ENCODE assay signal across 25 cellular contexts in genomic region chr6:14640631-14641030, GRCh38.
A peak's percentile ranks its signal among the peaks of the same experiment; 100 is the strongest.
DNase-seq lines count a peak whose midpoint lies in the region; ATAC-seq, FAIRE-seq and TF ChIP-seq lines count a peak whose summit lies in the region.
"Had no signal": no experiment of that assay in that cellular context is flagged by ENCODE, and none has a peak within 500 bp of the region (broad histone marks: within the 10 kb centered on the region; RNA-seq: fewer than 3 reads in every experiment).

No MANE protein-coding gene starts in this region.

- CTCF ChIA-PET in activated naive CD4-positive, alpha-beta T cell treated with anti-CD3 and anti-CD28 coated beads, Interleukin-2, amount 10 ng/mL, durations not matched to agents 7 days and 5 days (lab: Charles Lee) = interaction anchor here (1.3 kb wide), 1 partner anchor 17 kb away, joined by 3 read pairs; no protein-coding TSS in a partner anchor
- CTCF ChIA-PET in H1 (lab: Charles Lee; ENCODE audit: partially characterized antibody) = interaction anchor here (0.6 to 1.4 kb wide), 8 partner anchors 10 to 241 kb away, joined by 3 to 5 read pairs (median 3); no protein-coding TSS in a partner anchor

- peak overlapping the region; percentile 13 for H2BK120ac ChIP-seq in H1 (replicated peaks; ENCODE audit: low read depth, low read length)

- H3K18ac ChIP-seq in H1 (ENCODE audit: extremely low read depth, low read length) = 0 out of 2 replicates have a peak overlapping the region, but pooled peaks have one; percentile 14

- H3K56ac ChIP-seq in H1 (replicated peaks; ENCODE audit: insufficient read length, low read depth, low read length) = no peak overlapping the region

- peaks cover 51% of the 10 kb centered on the region for H3K4me1 Mint-ChIP-seq in activated naive CD4-positive, alpha-beta T cell treated with anti-CD3 and anti-CD28 coated beads, Interleukin-2, amount 50 U/mL, for 24 hours
- H3K4me1 Mint-ChIP-seq in activated naive CD4-positive, alpha-beta T cell treated with anti-CD3 and anti-CD28 coated beads, Interleukin-2, amount 10 ng/mL, durations not matched to agents 7 days and 5 days = peaks cover 29% of the 10 kb centered on the region

- H3K27me3 ChIP-seq in H1 (replicated peaks in 1 of 4; ENCODE audit: control insufficient read depth in 3 of 4, extremely low read depth in 1 of 4, insufficient read depth in 3 of 4, low read length in 3 of 4) = peaks cover 0 to 2% (median 0%) of the 10 kb centered on the region in 4 experiments; a peak in 1 of 7 replicates
- H3K27me3 ChIP-seq in smooth muscle cell (ENCODE audit: low read depth) = no peaks in the 10 kb centered on the region
- H3K27me3 ChIP-seq: heart right ventricle, tibial artery had no signal

- no peak for TF ChIP-seq EP300 in H1 (IDR thresholded peaks at IDR 0.05; ENCODE audit: borderline replicate concordance in 1 of 2, low read depth in 2 of 2, low read length in 2 of 2)

- H3K4me3 ChIP-seq in H1 (ENCODE audit: extremely low read depth in 1 of 4, insufficient read depth in 2 of 4, low read depth in 3 of 4, low read length in 4 of 4) = peak overlapping the region in 1 of 4 experiments; percentile 16; a peak in 1 of 8 replicates
- no peak overlapping the region for H3K4me3 ChIP-seq in smooth muscle cell
- H3K4me3 ChIP-seq: GM23248, heart right ventricle, K562, skin epidermis, tibial artery had no signal

- peak overlapping the region; percentile 77 for H3K27ac Mint-ChIP-seq in activated naive CD4-positive, alpha-beta T cell treated with anti-CD3 and anti-CD28 coated beads, Interleukin-2, amount 50 U/mL, for 24 hours
- no peak overlapping the region for H3K27ac Mint-ChIP-seq in activated naive CD4-positive, alpha-beta T cell treated with anti-CD3 and anti-CD28 coated beads, Interleukin-2, amount 10 ng/mL, durations not matched to agents 7 days and 5 days
- H3K27ac Mint-ChIP-seq: activated naive CD4-positive, alpha-beta T cell treated with anti-CD3 and anti-CD28 coated beads for 36 hours; CD8-positive, alpha-beta T cell had no signal

- peak overlapping the region; percentile 1; the same call in 1 of the 2 replicates for H2BK12ac ChIP-seq in H1 (ENCODE audit: low read depth, low read length)

- no peak overlapping the region for H3K4me3 Mint-ChIP-seq in activated naive CD4-positive, alpha-beta T cell treated with anti-CD3 and anti-CD28 coated beads, Interleukin-2, amount 50 U/mL, for 24 hours
- H3K4me3 Mint-ChIP-seq in activated naive CD4-positive, alpha-beta T cell treated with anti-CD3 and anti-CD28 coated beads, Interleukin-2, amount 10 ng/mL, durations not matched to agents 7 days and 5 days = no peak overlapping the region
- H3K4me3 Mint-ChIP-seq: activated naive CD4-positive, alpha-beta T cell treated with anti-CD3 and anti-CD28 coated beads for 36 hours; CD8-positive, alpha-beta T cell had no signal

- H4K8ac ChIP-seq in H1 (ENCODE audit: extremely low read depth, insufficient read depth, low read length) = no peak overlapping the region

- H4K20me1 ChIP-seq in H1 (replicated peaks in 1 of 2; ENCODE audit: control insufficient read depth in 1 of 2, insufficient read depth in 2 of 2, low read length in 2 of 2) = no peaks in the 10 kb centered on the region
- no peaks in the 10 kb centered on the region for H4K20me1 ChIP-seq in smooth muscle cell (ENCODE audit: low read depth)

- H3F3A ChIP-seq in smooth muscle cell (ENCODE audit: low read depth) = no peaks in the 10 kb centered on the region

- no peaks in the 10 kb centered on the region for H3K36me3 ChIP-seq in H1 (ENCODE audit: control insufficient read depth in 2 of 4, insufficient read depth in 4 of 4, low read length in 3 of 4)
- H3K36me3 ChIP-seq in smooth muscle cell (ENCODE audit: low read depth) = no peaks in the 10 kb centered on the region
- H3K36me3 ChIP-seq: heart right ventricle, tibial artery had no signal

- no peak overlapping the region for H3K14ac ChIP-seq in H1 (ENCODE audit: insufficient read length)

- H2BK15ac ChIP-seq in H1 (ENCODE audit: low read length) = no peak overlapping the region

- TF ChIP-seq POLR2A in H1 (IDR thresholded peaks at IDR 0.05; ENCODE audit: control extremely low read depth in 1 of 2, low read depth in 2 of 2, low read length in 2 of 2) = no peak

- no peak overlapping the region for H3K23ac ChIP-seq in H1 (ENCODE audit: insufficient read length)

- peak overlapping the region; percentile 26 for H4K91ac ChIP-seq in H1 (replicated peaks; ENCODE audit: insufficient read length, low read length)

- no peaks in the 10 kb centered on the region for H3K9me3 Mint-ChIP-seq in activated naive CD4-positive, alpha-beta T cell treated with anti-CD3 and anti-CD28 coated beads, Interleukin-2, amount 50 U/mL, for 24 hours
- H3K9me3 Mint-ChIP-seq in activated naive CD4-positive, alpha-beta T cell treated with anti-CD3 and anti-CD28 coated beads, Interleukin-2, amount 10 ng/mL, durations not matched to agents 7 days and 5 days = no peaks in the 10 kb centered on the region
- H3K9me3 Mint-ChIP-seq: activated naive CD4-positive, alpha-beta T cell treated with anti-CD3 and anti-CD28 coated beads for 36 hours; CD8-positive, alpha-beta T cell had no signal

- FAIRE-seq in H1 (lab: Jason Lieb, UNC) = no peak
- FAIRE-seq: bronchial epithelial cell, colon, K562 had no signal

- 51% methylated on average over 2 of the region's 2 CpGs; no CpG with 5 or more reads in 1 of the 2 experiments for WGBS in H1 (ENCODE audit: extremely low coverage in 1 of 2, insufficient coverage in 1 of 2, insufficient read length in 1 of 2, insufficient replicate concordance in 2 of 2, low coverage in 1 of 2, low lambda C conversion rate in 2 of 2, missing lambda C conversion rate in 1 of 2), 2 experiments
- 19% methylated on average over 2 of the region's 2 CpGs for WGBS in smooth muscle cell (ENCODE audit: low lambda C conversion rate)

- no peaks in the 10 kb centered on the region for H3K79me2 ChIP-seq in H1 (ENCODE audit: control insufficient read depth in 1 of 2, insufficient read depth in 2 of 2, low read length in 2 of 2)
- H3K79me2 ChIP-seq in smooth muscle cell (ENCODE audit: low read depth) = no peaks in the 10 kb centered on the region

- no peak overlapping the region for H4K5ac ChIP-seq in H1 (ENCODE audit: insufficient read length, low read depth, low read length)

- H3K79me1 ChIP-seq in H1 (ENCODE audit: low read depth, low read length) = no peaks in the 10 kb centered on the region; the same call in 1 of the 2 replicates

- POLR2A ChIA-PET in H1 (lab: Charles Lee; ENCODE audit: partially characterized antibody) = interaction anchor here (1.5 kb wide), 1 partner anchor 14 kb away, joined by 5 read pairs; no protein-coding TSS in a partner anchor

- ATAC-seq in HG02759 (IDR thresholded peaks at IDR 0.05; ENCODE audit: unreplicated experiment) = no peak
- no peak for ATAC-seq in GM18907 (IDR thresholded peaks at IDR 0.05; ENCODE audit: unreplicated experiment)
- ATAC-seq: CD8-positive, alpha-beta T cell had no signal

- H3K9ac ChIP-seq in H1 (replicated peaks in 1 of 4; ENCODE audit: extremely low read depth in 1 of 4, low read depth in 3 of 4, low read length in 3 of 4) = no peak overlapping the region
- no peak overlapping the region for H3K9ac ChIP-seq in smooth muscle cell (ENCODE audit: low read depth)
- H3K9ac ChIP-seq: GM23248 had no signal

- H3K23me2 ChIP-seq in H1 (ENCODE audit: low read depth, low read length) = peaks cover 2% of the 10 kb centered on the region; the same call in 1 of the 2 replicates

- TF ChIP-seq RAD21 in H1 (IDR thresholded peaks at IDR 0.05 in 1 of 2, conservative IDR thresholded peaks at IDR 0.05 in 1 of 2; ENCODE audit: low read depth in 2 of 2, low read length in 2 of 2) = no peak

- peak overlapping the region; percentile 90 for H2BK20ac ChIP-seq in H1 (ENCODE audit: low read length)

- H3K4me2 ChIP-seq in H1 (ENCODE audit: insufficient read depth in 1 of 2, low read depth in 2 of 2, low read length in 2 of 2) = peak overlapping the region; percentile 51 to 66; a peak in 3 of 4 replicates
- peak overlapping the region; percentile 20 for H3K4me2 ChIP-seq in smooth muscle cell

- H3K9me3 ChIP-seq in H1 (ENCODE audit: insufficient read depth in 2 of 2, low read depth in 1 of 2, low read length in 1 of 2) = no peaks in the 10 kb centered on the region
- H3K9me3 ChIP-seq in smooth muscle cell (replicated peaks; ENCODE audit: low read depth) = no peaks in the 10 kb centered on the region
- H3K9me3 ChIP-seq: heart right ventricle, tibial artery had no signal

- TF ChIP-seq CTCF in H1 (IDR thresholded peaks at IDR 0.05; ENCODE audit: control extremely low read depth in 1 of 3, insufficient read depth in 1 of 3, low read depth in 1 of 3, low read length in 3 of 3) (no peak), smooth muscle cell (IDR thresholded peaks at IDR 0.05; ENCODE audit: borderline replicate concordance, insufficient read depth, poor library complexity, severe bottlenecking) (no peak)

- H2AK5ac ChIP-seq in H1 (ENCODE audit: low read depth, low read length) = peak overlapping the region; percentile 8; the same call in 1 of the 2 replicates

- no peak for DNase-seq in activated naive CD4-positive, alpha-beta T cell treated with anti-CD3 and anti-CD28 coated beads, Interleukin-2, amount 10 ng/mL, durations not matched to agents 7 days and 5 days
- DNase-seq in NCI-H524 treated with DMSO at 0.1 percent for 48 hours (lab: John Stamatoyannopoulos, UW) (peak; percentile 66), H1 (ENCODE audit: low read depth in 1 of 2, low spot score in 2 of 2) (no peak), smooth muscle cell (lab: John Stamatoyannopoulos, UW; ENCODE audit: unreplicated experiment) (no peak), NCI-H2107 (lab: John Stamatoyannopoulos, UW) (no peak)
- DNase-seq: 8988T; activated naive CD4-positive, alpha-beta T cell treated with anti-CD3 and anti-CD28 coated beads for 36 hours; activated T-cell treated with anti-CD3 and anti-CD28 coated beads, Interleukin-2, amount 50 U/mL, for 48 hours; effector memory CD4-positive, alpha-beta T cell; GM23248; heart right ventricle; NCI-H1105; NCI-H1930; NCI-H748 treated with DMSO at 0.1 percent for 48 hours; stimulated activated CD4-positive, alpha-beta T cell treated with anti-CD3 and anti-CD28 coated beads, Interleukin-1b, Interleukin-23, amount 100 ng/mL, for 48 hours; stimulated activated CD8-positive, alpha-beta memory T cell treated with anti-CD3 and anti-CD28 coated beads, Interleukin-4, amount 100 ng/mL, for 48 hours; tibial artery had no signal

- H3K27me3 Mint-ChIP-seq in activated naive CD4-positive, alpha-beta T cell treated with anti-CD3 and anti-CD28 coated beads, Interleukin-2, amount 50 U/mL, for 24 hours = no peaks in the 10 kb centered on the region
- H3K27me3 Mint-ChIP-seq in activated naive CD4-positive, alpha-beta T cell treated with anti-CD3 and anti-CD28 coated beads, Interleukin-2, amount 10 ng/mL, durations not matched to agents 7 days and 5 days = peaks cover 10% of the 10 kb centered on the region

- no peak overlapping the region for H2AFZ ChIP-seq in H1 (ENCODE audit: low read length)
- H2AFZ ChIP-seq in smooth muscle cell (ENCODE audit: low read depth) = no peak overlapping the region
- H2AFZ ChIP-seq: GM23248 had no signal

- H3K36me3 Mint-ChIP-seq in activated naive CD4-positive, alpha-beta T cell treated with anti-CD3 and anti-CD28 coated beads, Interleukin-2, amount 50 U/mL, for 24 hours = no peaks in the 10 kb centered on the region
- peaks cover 1% of the 10 kb centered on the region for H3K36me3 Mint-ChIP-seq in activated naive CD4-positive, alpha-beta T cell treated with anti-CD3 and anti-CD28 coated beads, Interleukin-2, amount 10 ng/mL, durations not matched to agents 7 days and 5 days
- H3K36me3 Mint-ChIP-seq: CD8-positive, alpha-beta T cell had no signal

- peak overlapping the region; percentile 89 for H2BK5ac ChIP-seq in H1 (ENCODE audit: low read depth, low read length)

- peak overlapping the region; percentile 33 for H3K4ac ChIP-seq in H1 (replicated peaks; ENCODE audit: insufficient read length, low read depth, low read length)

- H3K27ac ChIP-seq in H1 (ENCODE audit: low read depth, low read length) (0 out of 2 replicates have a peak overlapping the region, but pooled peaks have one; percentile 9), smooth muscle cell (ENCODE audit: low read depth) (no peak overlapping the region)
- H3K27ac ChIP-seq: GM23248, skin epidermis, tibial artery had no signal

- H3K4me1 ChIP-seq in H1 (replicated peaks in 1 of 4; ENCODE audit: control insufficient read depth in 3 of 4, insufficient read depth in 4 of 4, low read length in 3 of 4) (peaks cover 16 to 28% (median 25%) of the 10 kb centered on the region in 4 experiments), smooth muscle cell (ENCODE audit: low read depth) (peaks cover 36% of the 10 kb centered on the region)
